In genomic region chr20:21235713-21236445, GRCh38 we compare ENCODE assay signal across 1 cellular context.
TF ChIP-seq lines count a peak whose summit lies in the region.

No MANE protein-coding gene starts in this region.

TF ChIP-seq in HepG2, 621 proteins besides CTCF, POLR2A, EP300 and RAD21 (continued from another document):
- TF ChIP-seq ETS1 (CRISPR knock-in tag; IDR thresholded peaks at IDR 0.05), result no peak
- TF ChIP-seq AKNA (CRISPR knock-in tag; IDR thresholded peaks at IDR 0.05; ENCODE audit: borderline replicate concordance), result no peak
- TF ChIP-seq CREBL2 (CRISPR knock-in tag; IDR thresholded peaks at IDR 0.05; ENCODE audit: borderline replicate concordance), result no peak
- no peak for TF ChIP-seq ZNF597 (CRISPR knock-in tag; IDR thresholded peaks at IDR 0.05)
- peak; percentile 81 for TF ChIP-seq PTBP1 (IDR thresholded peaks at IDR 0.05; ENCODE audit: low read depth, low read length, poor library complexity, severe bottlenecking)
- no peak for TF ChIP-seq KLF12 (CRISPR knock-in tag; IDR thresholded peaks at IDR 0.05; ENCODE audit: borderline replicate concordance)
- TF ChIP-seq ZZZ3 (CRISPR knock-in tag; IDR thresholded peaks at IDR 0.05; ENCODE audit: borderline replicate concordance), result no peak
- TF ChIP-seq ATF5 (CRISPR knock-in tag; IDR thresholded peaks at IDR 0.05; ENCODE audit: low read depth), result no peak
- no peak for TF ChIP-seq BORCS8-MEF2B (CRISPR knock-in tag; IDR thresholded peaks at IDR 0.05)
- 0 out of 2 replicates have a peak, but pooled peaks have one; percentile 63 for TF ChIP-seq E2F2 (CRISPR knock-in tag; IDR thresholded peaks at IDR 0.05; ENCODE audit: borderline replicate concordance)
- TF ChIP-seq MBD4 (IDR thresholded peaks at IDR 0.05; ENCODE audit: borderline replicate concordance, low read length), result no peak; the same call in 1 of the 2 replicates
- TF ChIP-seq ZNF337 (CRISPR knock-in tag; IDR thresholded peaks at IDR 0.05; ENCODE audit: borderline replicate concordance, low read depth), result no peak
- TF ChIP-seq ZNF772 (CRISPR knock-in tag; IDR thresholded peaks at IDR 0.05), result no peak
- TF ChIP-seq ZNF713 (CRISPR knock-in tag; IDR thresholded peaks at IDR 0.05), result no peak
- TF ChIP-seq CEBPB (IDR thresholded peaks at IDR 0.05; ENCODE audit: borderline replicate concordance, low read depth, low read length), result no peak
- no peak for TF ChIP-seq SP5 (CRISPR knock-in tag; IDR thresholded peaks at IDR 0.05; ENCODE audit: borderline replicate concordance, low read depth)
- peak; percentile 12; the same call in 1 of the 2 replicates for TF ChIP-seq HNF4A (CRISPR knock-in tag; IDR thresholded peaks at IDR 0.05)
- TF ChIP-seq DZIP1 (CRISPR knock-in tag; IDR thresholded peaks at IDR 0.05), result no peak
- no peak for TF ChIP-seq AHDC1 (CRISPR knock-in tag; IDR thresholded peaks at IDR 0.05; ENCODE audit: borderline replicate concordance)
- 0 out of 2 replicates have a peak, but pooled peaks have one; percentile 42 for TF ChIP-seq ZNF580 (CRISPR knock-in tag; IDR thresholded peaks at IDR 0.05; ENCODE audit: borderline replicate concordance, low read depth)
- no peak for TF ChIP-seq RXRB (CRISPR knock-in tag; IDR thresholded peaks at IDR 0.05; ENCODE audit: borderline replicate concordance)
- no peak for TF ChIP-seq SIX4 (CRISPR knock-in tag; IDR thresholded peaks at IDR 0.05)
- TF ChIP-seq FOXM1 (CRISPR knock-in tag; IDR thresholded peaks at IDR 0.05), result no peak
- no peak for TF ChIP-seq ZFP62 (CRISPR knock-in tag; IDR thresholded peaks at IDR 0.05)
- TF ChIP-seq ZNF496 (CRISPR knock-in tag; IDR thresholded peaks at IDR 0.05; ENCODE audit: insufficient replicate concordance), result no peak
